In genomic region chr15:62782100-62782791, GRCh38 we compare ENCODE assay signal across 8 cellular contexts.
DNase-seq lines count a peak whose midpoint lies in the region; ATAC-seq and TF ChIP-seq lines count a peak whose summit lies in the region.

No MANE protein-coding gene starts in this region.

- H3K36me3 ChIP-seq in left ventricle myocardium inferior: peaks cover 8% of the 10 kb centered on the region

- ATAC-seq in HG02588 (IDR thresholded peaks at IDR 0.05; ENCODE audit: unreplicated experiment): no peak
- no peak for ATAC-seq in HG03196 (IDR thresholded peaks at IDR 0.05; ENCODE audit: unreplicated experiment)

- H3K27me3 ChIP-seq in left ventricle myocardium inferior (ENCODE audit: low read depth): no peaks in the 10 kb centered on the region

- peak overlapping the region; percentile 87 for H3K27ac ChIP-seq in left ventricle myocardium inferior (replicated peaks)

- H3K4me1 ChIP-seq in left ventricle myocardium inferior: peaks cover 47% of the 10 kb centered on the region

- H3K4me3 ChIP-seq in AG09309 (ENCODE audit: control insufficient read depth, low read depth, low read length) (no peak overlapping the region), left ventricle myocardium inferior (no peak overlapping the region)

- DNase-seq in AG09309 (ENCODE audit: low read depth) (no peak), GM13977 (ENCODE audit: low spot score) (peak; percentile 47), NCI-H226 (peak; percentile 86), amygdala (lab: John Stamatoyannopoulos, UW) (peak in 48 of 56 donors; percentile 10 to 80 (median 50)), left ventricle myocardium inferior (peak; percentile 72), retina (peak; percentile 72)

- no peaks in the 10 kb centered on the region for H3K9me3 ChIP-seq in left ventricle myocardium inferior (replicated peaks)

- in situ Hi-C loops in GM13977 (cut with MboI; ENCODE audit: low pct_unique_long_range_greater_than_20kb, low sequenced_read_pairs, unreplicated experiment): no loop called here

- peak; percentile 73 for TF ChIP-seq CTCF in AG09309 (IDR thresholded peaks at IDR 0.05; ENCODE audit: control insufficient read depth, insufficient read depth, low read depth, low read length, missing control alignments)
- TF ChIP-seq CTCF in GM13977 (IDR thresholded peaks at IDR 0.05; ENCODE audit: extremely low read depth, insufficient read depth, missing control alignments): peak; percentile 37
- peak; percentile 77 for TF ChIP-seq CTCF in left ventricle myocardium inferior (IDR thresholded peaks at IDR 0.05; ENCODE audit: borderline replicate concordance)

- intact Hi-C loops in left ventricle myocardium inferior (cut with micrococcal nuclease): loop anchor here (5.0 kb wide), 1 partner anchor 310 kb away; no protein-coding TSS in a partner anchor
